8 cellular contexts compared by ENCODE assay signal in genomic region chr17:73343168-73343634, GRCh38. TPM values are rescaled to one million over a fixed set of nuclear protein-coding genes. Genes with fewer than 3 reads are reported as not detected.
DNase-seq lines count a peak whose midpoint lies in the region; ATAC-seq and TF ChIP-seq lines count a peak whose summit lies in the region.

No MANE protein-coding gene starts in this region.

- H3K36me3 ChIP-seq in psoas muscle (ENCODE audit: insufficient read depth in 1 of 2, low read depth in 1 of 2): no peaks in the 10 kb centered on the region

- intact Hi-C loops in head of caudate nucleus (cut with DNase I) (loop anchor here (2.0 kb wide), 1 partner anchor 32 kb away; no protein-coding TSS in a partner anchor), psoas muscle (cut with DNase I) (loop anchor here in 1 of 2 donors (5.0 kb wide), 1 partner anchor 1191 kb away; no protein-coding TSS in a partner anchor)

- no peak overlapping the region for H3K27ac ChIP-seq in psoas muscle

- H3K9me3 ChIP-seq in psoas muscle: no peaks in the 10 kb centered on the region

- 31 to 62% (median 41%) methylated on average over 17 of the region's 17 CpGs for WGBS in psoas muscle, 3 donors

- peaks cover 3% of the 10 kb centered on the region for H3K4me1 ChIP-seq in psoas muscle

- no peak overlapping the region for H3K4me3 ChIP-seq in psoas muscle

- peaks cover 0 to 10% (median 0%) of the 10 kb centered on the region in 3 donors for H3K27me3 ChIP-seq in psoas muscle (ENCODE audit: insufficient read depth in 3 of 3, low read length in 2 of 3)

- TF ChIP-seq CTCF in psoas muscle (IDR thresholded peaks at IDR 0.05): no peak

- DNase-seq in DMS79 treated with DMSO at 0.1 percent for 48 hours (lab: John Stamatoyannopoulos, UW) (peak; percentile 35), SK-N-DZ (ENCODE audit: low spot score) (peak; percentile 99), head of caudate nucleus (peak; percentile 57 to 91 (median 80)), psoas muscle (peak; percentile 65 to 78), GM19240 (ENCODE audit: insufficient read length, low spot score) (no peak)

- ATAC-seq in psoas muscle (peak in 1 of 4 donors; percentile 43), GM18907 (IDR thresholded peaks at IDR 0.05; ENCODE audit: unreplicated experiment) (no peak), HG02870 (IDR thresholded peaks at IDR 0.05; ENCODE audit: unreplicated experiment) (no peak), HG02678 (IDR thresholded peaks at IDR 0.05; ENCODE audit: unreplicated experiment) (no peak)

RNA-seq across cellular contexts. Expression of gene CDC42EP4, which starts 31.4 kb away (rescaled TPM):
- polyA plus RNA-seq in SK-N-DZ (2014; cell fraction: cytosol; rRNA removed): 54.4 and 60.4 TPM in 2 replicates
- 19.4 and 26.2 TPM in 2 replicates for polyA plus RNA-seq in SK-N-DZ (2014; cell fraction: nucleus; rRNA removed)
- 10 to 100 TPM; 13.7 to 24.4 (median 18.1) TPM for total RNA-seq in psoas muscle
- polyA plus RNA-seq in psoas muscle: 10 to 100 TPM; 10.7 to 24.1 (median 21.7) TPM
